18 cellular contexts compared by ENCODE assay signal in the genomic region with DNA sequence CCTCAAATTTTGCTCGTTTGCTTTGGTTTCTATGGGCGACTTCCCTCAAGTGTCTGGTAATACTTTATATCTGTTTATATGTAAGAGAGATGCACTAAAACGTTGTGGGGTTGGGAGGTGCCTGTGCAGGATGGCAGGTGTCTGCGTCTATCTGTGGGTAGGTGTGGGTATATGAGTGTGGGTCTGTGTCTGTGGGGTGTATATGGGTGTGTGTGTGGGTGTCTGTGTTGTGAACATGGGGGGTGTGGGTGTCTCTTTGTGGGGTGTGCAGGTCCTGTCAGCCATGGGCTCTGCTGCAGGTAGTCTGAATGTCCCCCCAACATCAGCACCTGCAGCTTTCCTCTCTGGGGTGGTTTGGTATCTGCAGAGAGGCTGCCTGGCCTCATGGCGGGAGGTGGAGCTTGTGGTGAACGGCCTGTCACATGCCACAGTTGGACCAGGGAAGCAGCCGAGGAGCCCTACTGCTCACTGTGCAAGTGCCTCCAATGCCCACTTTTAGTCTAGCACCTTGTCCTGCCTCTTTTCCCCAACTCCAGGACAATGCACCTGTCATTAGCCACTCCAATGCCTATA.
DNase-seq lines count a peak whose midpoint lies in the region; ATAC-seq, FAIRE-seq and TF ChIP-seq lines count a peak whose summit lies in the region.
"Had no signal": no experiment of that assay in that cellular context is flagged by ENCODE, and none has a peak within 500 bp of the region (broad histone marks: within the 10 kb centered on the region; RNA-seq: fewer than 3 reads in every experiment).

No MANE protein-coding gene starts in this region.

- H2AFZ ChIP-seq in OCI-LY1 (ENCODE audit: low read length), result no peak overlapping the region
- no peak overlapping the region for H2AFZ ChIP-seq in H1 (ENCODE audit: low read length)
- H2AFZ ChIP-seq: GM23338 had no signal

- no peak overlapping the region for H4K91ac ChIP-seq in H1 (replicated peaks; ENCODE audit: insufficient read length, low read length)

- no peaks in the 10 kb centered on the region for H4K20me1 ChIP-seq in OCI-LY1 (ENCODE audit: insufficient read depth, low read length)
- H4K20me1 ChIP-seq in H1 (replicated peaks in 1 of 2; ENCODE audit: control insufficient read depth in 1 of 2, insufficient read depth in 2 of 2, low read length in 2 of 2), result no peaks in the 10 kb centered on the region
- H4K20me1 ChIP-seq: BLaER1 had no signal

- no peak for TF ChIP-seq CTCF in OCI-LY1 (IDR thresholded peaks at IDR 0.05; ENCODE audit: low read length)
- TF ChIP-seq CTCF in H1 (IDR thresholded peaks at IDR 0.05; ENCODE audit: control extremely low read depth in 1 of 3, insufficient read depth in 1 of 3, low read depth in 1 of 3, low read length in 3 of 3), result no peak
- no peak for TF ChIP-seq CTCF in esophagus muscularis mucosa (IDR thresholded peaks at IDR 0.05)

- H3K4me2 ChIP-seq in OCI-LY1 (ENCODE audit: low read length) (peak overlapping the region; percentile 95), H1 (ENCODE audit: insufficient read depth in 1 of 2, low read depth in 2 of 2, low read length in 2 of 2) (no peak overlapping the region)
- H3K4me2 ChIP-seq: BLaER1, GM23338 had no signal

- no peaks in the 10 kb centered on the region for H3K9me2 ChIP-seq in OCI-LY1 (ENCODE audit: low read depth, low read length)

- intact Hi-C loops in esophagus muscularis mucosa (cut with DNase I), result no loop called here

- DNase-seq in activated CD8-positive, alpha-beta memory T cell treated with anti-CD3 and anti-CD28 coated beads, Interleukin-2, amount 50 U/mL, for 48 hours, result peak; percentile 44
- no peak for DNase-seq in activated CD8-positive, alpha-beta memory T cell treated with anti-CD3 and anti-CD28 coated beads, Interleukin-2, amount 50 U/mL, for 4 hours
- no peak for DNase-seq in H1 (ENCODE audit: low read depth in 1 of 2, low spot score in 2 of 2)
- DNase-seq in esophagus muscularis mucosa (ENCODE audit: extremely low spot score), result no peak
- no peak for DNase-seq in activated T-cell treated with anti-CD3 and anti-CD28 coated beads, Interleukin-2, amount 50 U/mL, for 48 hours
- DNase-seq: 8988T; CD4-positive, alpha-beta memory T cell; DMS153; DMS79; GF-D8; H9 had no signal

- no peak overlapping the region for H3K23ac ChIP-seq in H1 (ENCODE audit: insufficient read length)

- 0 out of 2 replicates have a peak overlapping the region, but pooled peaks have one; percentile 27 for H2BK12ac ChIP-seq in H1 (ENCODE audit: low read depth, low read length)

- POLR2A ChIA-PET in H1 (lab: Charles Lee; ENCODE audit: partially characterized antibody), result no interaction called here

- FAIRE-seq in H1 (lab: Jason Lieb, UNC), result no peak
- FAIRE-seq: GM19239 had no signal

- no peaks in the 10 kb centered on the region for H3K9me3 ChIP-seq in OCI-LY1 (ENCODE audit: low read length)
- H3K9me3 ChIP-seq in H1 (ENCODE audit: insufficient read depth in 2 of 2, low read depth in 1 of 2, low read length in 1 of 2), result no peaks in the 10 kb centered on the region
- peaks cover 0 to 10% (median 4%) of the 10 kb centered on the region in 4 donors for H3K9me3 ChIP-seq in esophagus muscularis mucosa

- no peak overlapping the region for H4K5ac ChIP-seq in H1 (ENCODE audit: insufficient read length, low read depth, low read length)

- peak overlapping the region; percentile 55; the same call in 1 of the 2 replicates for H2BK20ac ChIP-seq in H1 (ENCODE audit: low read length)

- peaks cover 79% of the 10 kb centered on the region for H3K4me1 ChIP-seq in OCI-LY1 (ENCODE audit: insufficient read depth, low read length, severe bottlenecking)
- H3K4me1 ChIP-seq in H1 (replicated peaks in 1 of 4; ENCODE audit: control insufficient read depth in 3 of 4, insufficient read depth in 4 of 4, low read length in 3 of 4), result 0 out of 7 replicates have a peak, but pooled peaks cover 0 to 2% (median 0%) of the 10 kb centered on the region in 4 experiments
- H3K4me1 ChIP-seq in esophagus muscularis mucosa, result no peaks in the 10 kb centered on the region

- H3K4me3 ChIP-seq in OCI-LY1 (ENCODE audit: low read depth, low read length, poor library complexity, severe bottlenecking) (peak overlapping the region; percentile 73), H1 (ENCODE audit: extremely low read depth in 1 of 4, insufficient read depth in 2 of 4, low read depth in 3 of 4, low read length in 4 of 4) (no peak overlapping the region), esophagus muscularis mucosa (no peak overlapping the region)
- H3K4me3 ChIP-seq: BLaER1, GM23338 had no signal

- 88% methylated on average over 7 of the region's 7 CpGs; no CpG with 5 or more reads in 1 of the 2 experiments for WGBS in H1 (ENCODE audit: extremely low coverage in 1 of 2, insufficient coverage in 1 of 2, insufficient read length in 1 of 2, insufficient replicate concordance in 2 of 2, low coverage in 1 of 2, low lambda C conversion rate in 2 of 2, missing lambda C conversion rate in 1 of 2), 2 experiments
- WGBS in esophagus muscularis mucosa, result 95% methylated on average over 7 of the region's 7 CpGs

- H2AK5ac ChIP-seq in H1 (ENCODE audit: low read depth, low read length), result no peak overlapping the region

- peak overlapping the region; percentile 40; the same call in 1 of the 2 replicates for H2BK15ac ChIP-seq in H1 (ENCODE audit: low read length)

- no peaks in the 10 kb centered on the region; the same call in 1 of the 2 replicates for H3K23me2 ChIP-seq in H1 (ENCODE audit: low read depth, low read length)

- H3K27ac ChIP-seq in OCI-LY1 (ENCODE audit: low read depth, low read length, poor library complexity, severe bottlenecking), result peak overlapping the region; percentile 99
- no peak overlapping the region for H3K27ac ChIP-seq in H1 (ENCODE audit: low read depth, low read length)
- no peak overlapping the region for H3K27ac ChIP-seq in esophagus muscularis mucosa (replicated peaks in 1 of 4)
- H3K27ac ChIP-seq: BLaER1, HL-60 had no signal

- H3K79me1 ChIP-seq in H1 (ENCODE audit: low read depth, low read length), result no peaks in the 10 kb centered on the region

- H2BK120ac ChIP-seq in H1 (replicated peaks; ENCODE audit: low read depth, low read length), result no peak overlapping the region

- TF ChIP-seq EP300 in H1 (IDR thresholded peaks at IDR 0.05; ENCODE audit: borderline replicate concordance in 1 of 2, low read depth in 2 of 2, low read length in 2 of 2), result no peak
- no peak for TF ChIP-seq EP300 in esophagus muscularis mucosa (IDR thresholded peaks at IDR 0.05)

- no peak overlapping the region for H3K14ac ChIP-seq in H1 (ENCODE audit: insufficient read length)

- no peak overlapping the region for H3K18ac ChIP-seq in H1 (ENCODE audit: extremely low read depth, low read length)

- ATAC-seq in HG03565 (IDR thresholded peaks at IDR 0.05; ENCODE audit: unreplicated experiment) (no peak), GM21526 (IDR thresholded peaks at IDR 0.05; ENCODE audit: low FRiP score, unreplicated experiment) (no peak)
- ATAC-seq: GM23338 had no signal

- peaks cover 7% of the 10 kb centered on the region for H3F3A ChIP-seq in OCI-LY1 (ENCODE audit: insufficient read depth, low read length)

- no peak overlapping the region for H3K4ac ChIP-seq in H1 (replicated peaks; ENCODE audit: insufficient read length, low read depth, low read length)

- H3K36me3 ChIP-seq in OCI-LY1 (ENCODE audit: insufficient read depth, low read length) (peaks cover 64% of the 10 kb centered on the region), H1 (ENCODE audit: control insufficient read depth in 2 of 4, insufficient read depth in 4 of 4, low read length in 3 of 4) (no peaks in the 10 kb centered on the region), esophagus muscularis mucosa (no peaks in the 10 kb centered on the region)
- H3K36me3 ChIP-seq: BLaER1 had no signal

- TF ChIP-seq RAD21 in H1 (IDR thresholded peaks at IDR 0.05 in 1 of 2, conservative IDR thresholded peaks at IDR 0.05 in 1 of 2; ENCODE audit: low read depth in 2 of 2, low read length in 2 of 2), result no peak

- CTCF ChIA-PET in H1 (lab: Charles Lee; ENCODE audit: partially characterized antibody), result no interaction called here

- H3K9ac ChIP-seq in OCI-LY1 (ENCODE audit: low read length) (peak overlapping the region; percentile 96), H1 (replicated peaks in 1 of 4; ENCODE audit: extremely low read depth in 1 of 4, low read depth in 3 of 4, low read length in 3 of 4) (no peak overlapping the region)
- H3K9ac ChIP-seq: BLaER1 had no signal

- H4K8ac ChIP-seq in H1 (ENCODE audit: extremely low read depth, insufficient read depth, low read length), result no peak overlapping the region

- 0 out of 2 replicates have a peak overlapping the region, but pooled peaks have one; percentile 44 for H2BK5ac ChIP-seq in H1 (ENCODE audit: low read depth, low read length)

- no peak overlapping the region for H3K56ac ChIP-seq in H1 (replicated peaks; ENCODE audit: insufficient read length, low read depth, low read length)

- TF ChIP-seq POLR2A in H1 (IDR thresholded peaks at IDR 0.05; ENCODE audit: control extremely low read depth in 1 of 2, low read depth in 2 of 2, low read length in 2 of 2) (no peak), esophagus muscularis mucosa (IDR thresholded peaks at IDR 0.05; ENCODE audit: low read depth) (no peak)

- H3K27me3 ChIP-seq in OCI-LY1 (ENCODE audit: insufficient read depth, low read length), result no peaks in the 10 kb centered on the region
- H3K27me3 ChIP-seq in H1 (replicated peaks in 1 of 4; ENCODE audit: control insufficient read depth in 3 of 4, extremely low read depth in 1 of 4, insufficient read depth in 3 of 4, low read length in 3 of 4), result no peaks in the 10 kb centered on the region
- peaks cover 0 to 6% (median 0%) of the 10 kb centered on the region in 4 donors for H3K27me3 ChIP-seq in esophagus muscularis mucosa
- H3K27me3 ChIP-seq: BLaER1 had no signal

- H3K79me2 ChIP-seq in OCI-LY1 (ENCODE audit: insufficient read depth, low read length) (peaks cover 61% of the 10 kb centered on the region), H1 (ENCODE audit: control insufficient read depth in 1 of 2, insufficient read depth in 2 of 2, low read length in 2 of 2) (no peaks in the 10 kb centered on the region)

TF ChIP-seq in H1, 55 proteins besides CTCF, POLR2A, EP300 and RAD21:
- TF ChIP-seq SUZ12 (IDR thresholded peaks at IDR 0.05; ENCODE audit: low read length) (no peak), RXRA (IDR thresholded peaks at IDR 0.05; ENCODE audit: insufficient read depth, low read depth, low read length) (no peak), ZNF274 (IDR thresholded peaks at IDR 0.05; ENCODE audit: borderline replicate concordance, extremely low read depth, low read length) (no peak), POLR2AphosphoS5 (IDR thresholded peaks at IDR 0.05; ENCODE audit: low read depth, low read length) (no peak)
TF ChIP-seq in H1: peak in this region for 0.
